ENCODE assay signal across 18 cellular contexts in genomic region chr13:74114202-74114601, GRCh38. TPM values are rescaled to one million over a fixed set of nuclear protein-coding genes. Genes with fewer than 3 reads are reported as not detected.
DNase-seq lines count a peak whose midpoint lies in the region; ATAC-seq, FAIRE-seq and TF ChIP-seq lines count a peak whose summit lies in the region.
"Had no signal": no experiment of that assay in that cellular context is flagged by ENCODE, and none has a peak within 500 bp of the region (broad histone marks: within the 10 kb centered on the region; RNA-seq: fewer than 3 reads in every experiment).

No MANE protein-coding gene starts in this region.

- no peak for TF ChIP-seq EP300 in tibial nerve (IDR thresholded peaks at IDR 0.05)

- no peaks in the 10 kb centered on the region for H3K27me3 ChIP-seq in CD4-positive, alpha-beta T cell (ENCODE audit: control insufficient read depth, insufficient read depth, low read length)
- H3K27me3 ChIP-seq in astrocyte (ENCODE audit: insufficient read depth, low read length) (no peaks in the 10 kb centered on the region), foreskin keratinocyte (no peaks in the 10 kb centered on the region), tibial nerve (no peaks in the 10 kb centered on the region)
- H3K27me3 ChIP-seq: BLaER1 treated with 17β-estradiol and CSF1 and Interleukin-3, amounts not matched to agents 10 nM and 100 nM had no signal

- no peak overlapping the region for H3K27ac ChIP-seq in CD4-positive, alpha-beta T cell (ENCODE audit: low read depth, low read length)
- peak overlapping the region; percentile 86 for H3K27ac ChIP-seq in astrocyte (ENCODE audit: low read depth, low read length)
- H3K27ac ChIP-seq in foreskin keratinocyte: no peak overlapping the region
- no peak overlapping the region for H3K27ac ChIP-seq in tibial nerve
- H3K27ac ChIP-seq: BLaER1 treated with 17β-estradiol and CSF1 and Interleukin-3, amounts not matched to agents 10 nM and 100 nM had no signal

- H4K20me1 ChIP-seq in astrocyte (ENCODE audit: insufficient read depth, low read length): peaks cover 19% of the 10 kb centered on the region

- H3K4me3 ChIP-seq in astrocyte (ENCODE audit: insufficient read depth, low read depth, low read length) (no peak overlapping the region), tibial nerve (no peak overlapping the region)
- H3K4me3 ChIP-seq: BLaER1 treated with 17β-estradiol and CSF1 and Interleukin-3, amounts not matched to agents 10 nM and 100 nM had no signal

- POLR2A ChIA-PET in CD4-positive, alpha-beta T cell (lab: Charles Lee): no interaction called here

- peaks cover 15% of the 10 kb centered on the region for H3K9me3 ChIP-seq in CD4-positive, alpha-beta T cell (ENCODE audit: control insufficient read depth, low read length)
- H3K9me3 ChIP-seq in astrocyte (ENCODE audit: insufficient read depth, low read depth, low read length) (no peaks in the 10 kb centered on the region), tibial nerve (peaks cover 0 to 14% (median 4%) of the 10 kb centered on the region in 4 donors)

- no peak overlapping the region for H2AFZ ChIP-seq in astrocyte (ENCODE audit: low read depth, low read length)

- H3K36me3 ChIP-seq in astrocyte (ENCODE audit: insufficient read depth, low read length): no peaks in the 10 kb centered on the region
- peaks cover 0 to 10% (median 0%) of the 10 kb centered on the region in 3 donors for H3K36me3 ChIP-seq in tibial nerve

- intact Hi-C loops in CD4-positive, alpha-beta T cell (cut with DNase I, micrococcal nuclease): no loop called here

- peak; percentile 66 for FAIRE-seq in astrocyte (lab: Jason Lieb, UNC)
- FAIRE-seq: endometrium had no signal

- ATAC-seq in CD4-positive, alpha-beta T cell (ENCODE audit: poor library complexity): no peak
- ATAC-seq in foreskin keratinocyte (peak; percentile 51), HG03159 (IDR thresholded peaks at IDR 0.05; ENCODE audit: unreplicated experiment) (no peak), GM18498 (IDR thresholded peaks at IDR 0.05; ENCODE audit: unreplicated experiment) (no peak), HG03521 (IDR thresholded peaks at IDR 0.05; ENCODE audit: unreplicated experiment) (no peak)

- peak overlapping the region; percentile 60 for H3K4me2 ChIP-seq in astrocyte (ENCODE audit: low read length)
- H3K4me2 ChIP-seq: BLaER1 treated with 17β-estradiol and CSF1 and Interleukin-3, amounts not matched to agents 10 nM and 100 nM had no signal

- H3K27me3 Mint-ChIP-seq in CD4-positive, alpha-beta T cell: no peaks in the 10 kb centered on the region
- H3K27me3 Mint-ChIP-seq in HFFc6 (ENCODE audit: insufficient read depth): no peaks in the 10 kb centered on the region
- H3K27me3 Mint-ChIP-seq in astrocyte (ENCODE audit: low read depth, unreplicated experiment): no peaks in the 10 kb centered on the region
- H3K27me3 Mint-ChIP-seq: memory B cell had no signal

- peak overlapping the region; percentile 9 for H3K27ac Mint-ChIP-seq in CD4-positive, alpha-beta T cell
- H3K27ac Mint-ChIP-seq in HFFc6 (peak overlapping the region; percentile 92), astrocyte (ENCODE audit: unreplicated experiment) (peak overlapping the region; percentile 94)

- TF ChIP-seq CTCF in CD4-positive, alpha-beta T cell (IDR thresholded peaks at IDR 0.05): no peak
- TF ChIP-seq CTCF in HFFc6 (IDR thresholded peaks at IDR 0.05): no peak
- no peak for TF ChIP-seq CTCF in astrocyte (IDR thresholded peaks at IDR 0.05; ENCODE audit: insufficient read depth, low read depth, low read length)
- TF ChIP-seq CTCF in foreskin keratinocyte (conservative IDR thresholded peaks at IDR 0.05): no peak
- no peak for TF ChIP-seq CTCF in tibial nerve (IDR thresholded peaks at IDR 0.05)

- H3K79me2 ChIP-seq in astrocyte (ENCODE audit: insufficient read depth, low read length): peaks cover 90% of the 10 kb centered on the region

- no peak overlapping the region for H3K4me3 Mint-ChIP-seq in CD4-positive, alpha-beta T cell
- H3K4me3 Mint-ChIP-seq in HFFc6 (peak overlapping the region; percentile 6; the same call in 1 of the 2 replicates), astrocyte (ENCODE audit: unreplicated experiment) (no peak overlapping the region)
- H3K4me3 Mint-ChIP-seq: memory B cell, neural crest cell had no signal

- CTCF ChIA-PET in CD4-positive, alpha-beta T cell (lab: Charles Lee): interaction anchor here (1.9 kb wide), 1 partner anchor 173 kb away, joined by 7 read pairs; no protein-coding TSS in a partner anchor

- H3K9me3 Mint-ChIP-seq in CD4-positive, alpha-beta T cell: peaks cover 10% of the 10 kb centered on the region
- peaks cover 19% of the 10 kb centered on the region for H3K9me3 Mint-ChIP-seq in HFFc6
- H3K9me3 Mint-ChIP-seq in astrocyte (ENCODE audit: unreplicated experiment): peaks cover 6% of the 10 kb centered on the region

- TF ChIP-seq POLR2A in tibial nerve (IDR thresholded peaks at IDR 0.05): no peak

- no peak for DNase-seq in CD4-positive, alpha-beta T cell
- peak; percentile 50 for DNase-seq in HFFc6
- peak; percentile 79 for DNase-seq in astrocyte (ENCODE audit: low read depth)
- peak in 1 of 2 donors; percentile 25 for DNase-seq in foreskin keratinocyte
- DNase-seq in tibial nerve (ENCODE audit: low spot score in 2 of 2): no peak
- DNase-seq: central memory CD4-positive, alpha-beta T cell; DMS79 treated with DMSO at 0.1 percent for 48 hours; glutamatergic neuron; NCI-H2081; NCI-H82; retina had no signal

- H3K4me1 Mint-ChIP-seq in CD4-positive, alpha-beta T cell (ENCODE audit: low read depth): peaks cover 79% of the 10 kb centered on the region
- H3K4me1 Mint-ChIP-seq in HFFc6 (ENCODE audit: low read depth) (peaks cover 71% of the 10 kb centered on the region), astrocyte (ENCODE audit: low read depth, unreplicated experiment) (peaks cover 25% of the 10 kb centered on the region)

- peaks cover 62% of the 10 kb centered on the region for H3K36me3 Mint-ChIP-seq in CD4-positive, alpha-beta T cell (ENCODE audit: low read depth)
- H3K36me3 Mint-ChIP-seq in HFFc6 (ENCODE audit: low read depth) (peaks cover 39% of the 10 kb centered on the region), astrocyte (ENCODE audit: low read depth, unreplicated experiment) (peaks cover 11% of the 10 kb centered on the region)

- H3K4me1 ChIP-seq in astrocyte (ENCODE audit: insufficient read depth, low read length): peaks cover 20% of the 10 kb centered on the region
- H3K4me1 ChIP-seq in foreskin keratinocyte: no peaks in the 10 kb centered on the region
- H3K4me1 ChIP-seq in tibial nerve: peaks cover 0 to 24% (median 0%) of the 10 kb centered on the region in 4 donors

- H3K9ac ChIP-seq in astrocyte (ENCODE audit: low read length): peak overlapping the region; percentile 57
- H3K9ac ChIP-seq: BLaER1 treated with 17β-estradiol and CSF1 and Interleukin-3, amounts not matched to agents 10 nM and 100 nM had no signal

- WGBS in tibial nerve, 2 donors: 90 to 91% methylated on average over 1 of the region's 1 CpG

RNA-seq across cellular contexts. Expression of gene KLF12, which starts 20.0 kb away (rescaled TPM):
- 10 to 100 TPM; 69.5 to 74.7 TPM for total RNA-seq in CD4-positive, alpha-beta T cell
- total RNA-seq in HFFc6 (2021; fragmentation: NEBNext Ultra II Directional; extraction: Animal tissue kit (Norgen Biotek cat#: 25700)): 10 to 100 TPM; 18.1 to 28.2 (median 24.1) TPM
- 25.1 and 25.3 TPM in 2 replicates for total RNA-seq in astrocyte
- 5.0 and 6.6 TPM in 2 replicates for total RNA-seq in foreskin keratinocyte
- polyA plus RNA-seq in foreskin keratinocyte: 0.92 and 0.94 TPM in 2 replicates
- 10 to 100 TPM in 3 of 4 donors, 1 to 10 TPM in 1; 7.8 to 20.3 (median 14.1) TPM for total RNA-seq in tibial nerve

Comparison
In these comparisons a context has a peak if more than half of its experiments do, and no peak if none do; other contexts are left out.
1. DNase-seq: peak in HFFc6 (single experiment) and astrocyte (single experiment); none in CD4-positive, alpha-beta T cell (0 of 10) and tibial nerve (0 of 2).
2. H3K27ac Mint-ChIP-seq: peak in every context shown above with its lines; median percentile 94 in astrocyte; 92 in HFFc6; 9 in CD4-positive, alpha-beta T cell.